ENCODE assay signal across 19 cellular contexts in the genomic region with DNA sequence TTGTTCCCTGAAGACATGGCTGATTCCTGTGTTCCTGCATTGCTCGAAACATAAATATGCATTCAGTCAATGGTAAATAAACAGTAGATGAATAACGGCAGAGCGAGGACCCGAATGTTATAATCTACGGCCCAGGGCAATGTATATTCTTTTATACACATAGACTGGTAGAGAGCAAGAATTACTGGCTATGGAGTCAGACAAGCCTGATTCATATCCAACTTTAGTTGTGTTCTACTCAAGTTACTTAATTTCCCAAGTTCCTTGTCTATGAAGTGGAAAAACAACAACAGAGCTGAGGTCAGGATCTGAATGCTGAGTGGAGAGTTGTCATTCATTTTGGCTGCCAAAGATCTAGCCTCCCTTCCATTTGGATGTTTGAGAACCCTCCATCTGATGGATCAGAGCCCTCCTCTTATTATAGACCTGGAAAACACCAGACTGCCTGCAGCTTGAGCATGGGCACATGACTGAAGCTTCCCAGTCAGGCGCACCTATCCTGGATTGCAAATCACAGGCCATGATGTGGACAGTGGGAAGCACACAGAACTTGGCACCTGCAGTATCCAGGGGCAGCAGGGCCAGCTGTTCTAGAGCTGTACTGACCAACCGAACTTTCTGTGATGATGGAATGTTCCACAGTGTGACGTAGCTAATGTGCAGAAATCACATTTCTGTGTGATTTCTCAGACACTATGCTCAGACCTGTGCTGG.
"Had no signal": no experiment of that assay in that cellular context is flagged by ENCODE, and none has a peak within 500 bp of the region (broad histone marks: within the 10 kb centered on the region; RNA-seq: fewer than 3 reads in every experiment).

No MANE protein-coding gene starts in this region.

- H3K9me3 ChIP-seq: colonic mucosa, neutrophil, thoracic aorta had no signal

- H3K36me3 ChIP-seq: colonic mucosa, neutrophil, stomach, thoracic aorta, transverse colon had no signal

- ATAC-seq: left colon; mucosa of descending colon; naive thymus-derived CD8-positive, alpha-beta T cell; right cardiac atrium had no signal

- H3K27ac Mint-ChIP-seq: endodermal cell; immature natural killer cell; naive thymus-derived CD8-positive, alpha-beta T cell had no signal

- H3K4me3 Mint-ChIP-seq: endodermal cell; immature natural killer cell; naive thymus-derived CD8-positive, alpha-beta T cell had no signal

- H3K27ac ChIP-seq: colonic mucosa, neutrophil, stomach, thoracic aorta, transverse colon had no signal

- H3K27me3 ChIP-seq: colonic mucosa, neutrophil, stomach, transverse colon had no signal

- FAIRE-seq: endothelial cell of umbilical vein had no signal

- H3K4me3 ChIP-seq: colonic mucosa, mucosa of descending colon, stomach, thoracic aorta, transverse colon had no signal

- H3K4me1 Mint-ChIP-seq: endodermal cell; immature natural killer cell; naive thymus-derived CD8-positive, alpha-beta T cell had no signal

- DNase-seq: caudate nucleus; colonic mucosa; dermis blood vessel endothelial cell; effector CD4-positive, alpha-beta T cell; endodermal cell; immature natural killer cell; left colon; mammary epithelial cell; mucosa of descending colon; naive thymus-derived CD8-positive, alpha-beta T cell; right cardiac atrium; stimulated activated CD4-positive, alpha-beta T cell treated with anti-CD3 and anti-CD28 coated beads, Interleukin-4, amount 100 ng/mL, for 24 hours; stimulated activated naive CD4-positive, alpha-beta T cell; stomach; substantia nigra; transverse colon had no signal

- H3K4me1 ChIP-seq: stomach had no signal
